3 cellular contexts compared by ENCODE assay signal in genomic region chr22:31073125-31073524, GRCh38. TPM values are rescaled to one million over a fixed set of nuclear protein-coding genes. Genes with fewer than 3 reads are reported as not detected.
"Had no signal": no experiment of that assay in that cellular context is flagged by ENCODE, and none has a peak within 500 bp of the region (broad histone marks: within the 10 kb centered on the region; RNA-seq: fewer than 3 reads in every experiment).

No MANE protein-coding gene starts in this region.

RNA-seq across cellular contexts. Expression of gene INPP5J, which starts 49.6 kb away (rescaled TPM):
- total RNA-seq: activated CD4-positive, alpha-beta memory T cell treated with anti-CD3 and anti-CD28 coated beads, Interleukin-2, amount 10 ng/mL, durations not matched to agents 7 days and 5 days; activated CD4-positive, alpha-beta T cell treated with anti-CD3 and anti-CD28 coated beads, Interleukin-2, amount 10 ng/mL, durations not matched to agents 7 days and 5 days; T-helper 1 cell treated with Interleukin-12 subunit alpha and Interleukin-12 subunit beta and Interleukin-4 antibody, amounts not matched to agents 30 ng/mL and 1 ng/mL, for 36 hours had no signal
